In the genomic region with DNA sequence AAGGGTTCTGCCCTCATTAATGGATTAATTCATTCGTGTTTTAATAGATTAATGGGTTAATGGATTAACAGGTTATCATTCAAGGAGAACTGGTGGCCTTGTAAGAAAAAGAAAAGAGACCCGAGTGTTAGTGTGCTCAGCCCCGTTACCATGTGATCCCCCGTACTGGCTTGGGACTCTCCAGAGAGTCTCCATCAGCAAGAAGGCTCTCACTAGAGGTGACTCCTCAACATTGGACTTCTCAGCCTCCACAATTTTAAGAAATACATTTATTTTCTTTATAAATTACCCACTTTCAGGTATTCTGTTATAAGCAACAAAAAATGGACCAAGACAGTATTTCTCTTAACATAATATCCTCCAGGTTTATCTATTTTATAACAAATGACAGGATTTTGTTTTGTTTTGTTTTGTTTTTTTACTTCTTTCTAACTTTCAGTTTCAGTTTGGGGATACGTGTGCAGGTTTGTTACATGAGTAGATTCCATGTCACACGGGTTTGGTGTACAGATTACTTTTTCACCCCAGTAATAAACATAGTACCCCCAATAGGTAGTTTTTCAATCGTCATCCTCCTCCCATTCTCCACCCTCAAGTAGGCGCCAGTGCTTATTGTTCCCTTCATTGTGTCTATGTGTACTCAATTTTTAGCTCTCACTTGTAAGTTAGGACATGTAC, we compare ENCODE assay signal across 1 cellular context.
TF ChIP-seq lines count a peak whose summit lies in the region.

No MANE protein-coding gene starts in this region.

TF ChIP-seq in SK-N-SH, 30 proteins besides CTCF, POLR2A, EP300 and RAD21 (continued from another document):
- TF ChIP-seq MAX (IDR thresholded peaks at IDR 0.05; ENCODE audit: low read depth) (no peak), RCOR1 (IDR thresholded peaks at IDR 0.05; ENCODE audit: low read length) (no peak), REST (IDR thresholded peaks at IDR 0.05; ENCODE audit: low read depth, low read length) (no peak), FOSL2 (IDR thresholded peaks at IDR 0.05; ENCODE audit: borderline replicate concordance, low read depth) (no peak)
